ENCODE assay signal across 20 cellular contexts in the genomic region with DNA sequence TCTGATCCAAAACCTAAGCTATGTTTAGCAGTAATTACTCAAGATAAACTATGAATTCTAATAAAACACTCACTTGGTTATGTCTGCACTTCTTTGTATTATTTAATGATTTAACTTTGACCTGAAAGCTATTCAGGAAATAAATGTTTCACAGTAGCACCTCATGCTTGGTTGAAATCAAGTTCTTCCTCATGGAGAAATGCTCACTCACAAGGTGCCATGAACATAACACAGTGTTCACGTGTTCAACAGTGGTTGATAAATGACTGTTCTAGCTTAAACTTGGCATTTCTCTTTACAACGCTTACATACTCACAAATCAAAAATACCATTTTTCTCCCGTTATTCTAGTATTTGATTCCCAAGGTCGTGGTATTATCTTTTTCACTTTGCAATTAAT.
"Had no signal": no experiment of that assay in that cellular context is flagged by ENCODE, and none has a peak within 500 bp of the region (broad histone marks: within the 10 kb centered on the region; RNA-seq: fewer than 3 reads in every experiment).

No MANE protein-coding gene starts in this region.

- FAIRE-seq: bronchial epithelial cell, keratinocyte had no signal

- H3K4me3 Mint-ChIP-seq: activated CD4-positive, alpha-beta T cell treated with anti-CD3 and anti-CD28 coated beads, Interleukin-2, amount 10 ng/mL, durations not matched to agents 24 days and 14 days; activated CD8-positive, alpha-beta T cell treated with anti-CD3 and anti-CD28 coated beads, Interleukin-2, amount 10 ng/mL, durations not matched to agents 7 days and 5 days; activated naive CD8-positive, alpha-beta T cell; nephron progenitor cell; stimulated activated memory B cell treated with anti-CD40 and anti-IgM and Interleukin-4, amounts not matched to agents 10 μg/mL and 1 μg/mL and 100 μg/mL, for 72 hours; T-helper 2 cell treated with Interferon-gamma antibody and Interleukin-4, amounts not matched to agents 5 μg/mL and 100 μg/mL, for 36 hours had no signal

- H3K4me3 ChIP-seq: gastrocnemius medialis, thyroid gland, uterus had no signal

- H3K9me3 ChIP-seq: gastrocnemius medialis, thyroid gland, uterus had no signal

- ATAC-seq: activated CD8-positive, alpha-beta T cell treated with anti-CD3 and anti-CD28 coated beads, Interleukin-2, amount 10 ng/mL, durations not matched to agents 7 days and 5 days; gastrocnemius medialis; stimulated activated memory B cell treated with anti-CD40 and anti-IgM and Interleukin-4, amounts not matched to agents 10 μg/mL and 1 μg/mL and 100 μg/mL, for 72 hours had no signal

- H3K36me3 ChIP-seq: uterus had no signal

- DNase-seq: activated CD4-positive, alpha-beta T cell treated with anti-CD3 and anti-CD28 coated beads, Interleukin-2, amount 10 ng/mL, durations not matched to agents 24 days and 14 days; activated CD4-positive, CD25-positive, alpha-beta regulatory T cell; activated CD8-positive, alpha-beta memory T cell treated with anti-CD3 and anti-CD28 coated beads, Interleukin-2, amount 50 U/mL, for 4 hours; activated CD8-positive, alpha-beta T cell treated with anti-CD3 and anti-CD28 coated beads, Interleukin-2, amount 10 ng/mL, durations not matched to agents 7 days and 5 days; activated effector memory CD4-positive, alpha-beta T cell treated with anti-CD3 and anti-CD28 coated beads, Interleukin-2, amount 50 U/mL, for 16 hours; activated T-cell treated with anti-CD3 and anti-CD28 coated beads, Interleukin-2, amount 50 U/mL, for 48 hours; anterior cingulate cortex; erythroblast; gastrocnemius medialis; mesenchymal stem cell; nephron progenitor cell; stimulated activated CD4-positive, alpha-beta T cell treated with anti-CD3 and anti-CD28 coated beads, Interleukin-2, amount 100 ng/mL, for 48 hours; SW 1271; thyroid gland; uterus had no signal

- H3K9me3 Mint-ChIP-seq: activated CD4-positive, alpha-beta T cell treated with anti-CD3 and anti-CD28 coated beads, Interleukin-2, amount 10 ng/mL, durations not matched to agents 24 days and 14 days; nephron progenitor cell; stimulated activated memory B cell treated with anti-CD40 and anti-IgM and Interleukin-4, amounts not matched to agents 10 μg/mL and 1 μg/mL and 100 μg/mL, for 72 hours; T-helper 2 cell treated with Interferon-gamma antibody and Interleukin-4, amounts not matched to agents 5 μg/mL and 100 μg/mL, for 36 hours had no signal

- H3K4me1 ChIP-seq: gastrocnemius medialis had no signal

- H3K27me3 ChIP-seq: gastrocnemius medialis, thyroid gland, uterus had no signal

- H3K27me3 Mint-ChIP-seq: activated CD4-positive, alpha-beta T cell treated with anti-CD3 and anti-CD28 coated beads, Interleukin-2, amount 10 ng/mL, durations not matched to agents 24 days and 14 days; activated naive CD8-positive, alpha-beta T cell; stimulated activated memory B cell treated with anti-CD40 and anti-IgM and Interleukin-4, amounts not matched to agents 10 μg/mL and 1 μg/mL and 100 μg/mL, for 72 hours had no signal

- H3K27ac ChIP-seq: gastrocnemius medialis, uterus had no signal

- H3K27ac Mint-ChIP-seq: activated CD4-positive, alpha-beta T cell treated with anti-CD3 and anti-CD28 coated beads, Interleukin-2, amount 10 ng/mL, durations not matched to agents 24 days and 14 days; activated CD8-positive, alpha-beta T cell treated with anti-CD3 and anti-CD28 coated beads, Interleukin-2, amount 10 ng/mL, durations not matched to agents 7 days and 5 days; activated naive CD8-positive, alpha-beta T cell; nephron progenitor cell; stimulated activated memory B cell treated with anti-CD40 and anti-IgM and Interleukin-4, amounts not matched to agents 10 μg/mL and 1 μg/mL and 100 μg/mL, for 72 hours; T-helper 2 cell treated with Interferon-gamma antibody and Interleukin-4, amounts not matched to agents 5 μg/mL and 100 μg/mL, for 36 hours had no signal

- H3K4me1 Mint-ChIP-seq: stimulated activated memory B cell treated with anti-CD40 and anti-IgM and Interleukin-4, amounts not matched to agents 10 μg/mL and 1 μg/mL and 100 μg/mL, for 72 hours had no signal
